In the genomic region with DNA sequence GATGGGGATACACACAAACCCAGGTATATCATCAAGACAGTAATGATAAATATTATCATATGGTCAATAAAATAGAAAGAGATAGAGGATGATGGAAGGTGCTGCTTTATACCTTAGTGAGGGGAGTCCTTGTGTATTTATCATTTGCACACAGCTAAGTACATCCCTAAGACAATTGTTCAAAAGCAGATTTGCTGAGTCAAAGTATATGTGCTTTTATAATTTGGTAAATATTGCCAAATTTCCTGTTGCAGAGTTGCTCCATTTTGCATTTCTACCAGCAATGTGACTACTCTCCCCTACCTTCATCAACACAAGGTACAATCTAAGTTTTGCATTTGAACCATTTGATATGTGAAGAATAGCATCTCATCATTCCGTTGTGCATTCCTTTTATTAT, we compare ENCODE assay signal across 29 cellular contexts. TPM values are rescaled to one million over a fixed set of nuclear protein-coding genes. Genes with fewer than 3 reads are reported as not detected.
"Had no signal": no experiment of that assay in that cellular context is flagged by ENCODE, and none has a peak within 500 bp of the region (broad histone marks: within the 10 kb centered on the region; RNA-seq: fewer than 3 reads in every experiment).

No MANE protein-coding gene starts in this region.

- H3K4me1 ChIP-seq: ascending aorta, Peyer's patch had no signal

- H3K4me2 ChIP-seq: SK-N-SH had no signal

- H3K27ac Mint-ChIP-seq: activated CD4-positive, alpha-beta memory T cell treated with anti-CD3 and anti-CD28 coated beads for 36 hours; activated CD4-positive, alpha-beta T cell treated with anti-CD3 and anti-CD28 coated beads, Interleukin-2, amount 10 ng/mL, durations not matched to agents 7 days and 5 days; activated naive CD4-positive, alpha-beta T cell treated with anti-CD3 and anti-CD28 coated beads, Interleukin-2, amount 50 U/mL, for 72 hours; activated naive CD8-positive, alpha-beta T cell treated with anti-CD3 and anti-CD28 coated beads, Interleukin-2, amount 50 U/mL, for 24 hours had no signal

- FAIRE-seq: colon had no signal

- H3K9me3 Mint-ChIP-seq: activated CD4-positive, alpha-beta memory T cell treated with anti-CD3 and anti-CD28 coated beads for 36 hours; activated CD4-positive, alpha-beta T cell treated with anti-CD3 and anti-CD28 coated beads, Interleukin-2, amount 10 ng/mL, durations not matched to agents 7 days and 5 days; activated naive CD4-positive, alpha-beta T cell treated with anti-CD3 and anti-CD28 coated beads, Interleukin-2, amount 50 U/mL, for 72 hours; activated naive CD8-positive, alpha-beta T cell treated with anti-CD3 and anti-CD28 coated beads, Interleukin-2, amount 50 U/mL, for 24 hours; activated T-cell treated with anti-CD3 and anti-CD28 coated beads, Interleukin-2, amount 50 U/mL, for 4 hours had no signal

- H3K4me1 Mint-ChIP-seq: activated CD4-positive, alpha-beta T cell treated with anti-CD3 and anti-CD28 coated beads, Interleukin-2, amount 10 ng/mL, durations not matched to agents 7 days and 5 days; activated naive CD8-positive, alpha-beta T cell treated with anti-CD3 and anti-CD28 coated beads, Interleukin-2, amount 50 U/mL, for 24 hours had no signal

- H3K27me3 ChIP-seq: ascending aorta, Peyer's patch, SJCRH30 had no signal

- H3K4me3 ChIP-seq: ascending aorta, cardiac muscle cell, Peyer's patch, SJCRH30 had no signal

- H3K36me3 Mint-ChIP-seq: activated CD4-positive, alpha-beta memory T cell treated with anti-CD3 and anti-CD28 coated beads for 36 hours; activated naive CD4-positive, alpha-beta T cell treated with anti-CD3 and anti-CD28 coated beads, Interleukin-2, amount 50 U/mL, for 72 hours; brain had no signal

- ATAC-seq: activated naive CD4-positive, alpha-beta T cell treated with anti-CD3 and anti-CD28 coated beads, Interleukin-2, amount 50 U/mL, for 72 hours; activated naive CD8-positive, alpha-beta T cell treated with anti-CD3 and anti-CD28 coated beads, Interleukin-2, amount 50 U/mL, for 24 hours; activated T-cell treated with anti-CD3 and anti-CD28 coated beads, Interleukin-2, amount 50 U/mL, for 4 hours had no signal

- H3K27ac ChIP-seq: ascending aorta, cardiac muscle cell, Peyer's patch, RWPE1, SJCRH30, VCaP had no signal

- H3K4me3 Mint-ChIP-seq: activated CD4-positive, alpha-beta memory T cell treated with anti-CD3 and anti-CD28 coated beads for 36 hours; activated CD4-positive, alpha-beta T cell treated with anti-CD3 and anti-CD28 coated beads, Interleukin-2, amount 10 ng/mL, durations not matched to agents 7 days and 5 days; activated naive CD8-positive, alpha-beta T cell treated with anti-CD3 and anti-CD28 coated beads, Interleukin-2, amount 50 U/mL, for 24 hours; activated T-cell treated with anti-CD3 and anti-CD28 coated beads, Interleukin-2, amount 50 U/mL, for 4 hours; brain had no signal

- DNase-seq: activated CD4-positive, alpha-beta memory T cell treated with anti-CD3 and anti-CD28 coated beads for 36 hours; activated CD4-positive, alpha-beta T cell treated with anti-CD3 and anti-CD28 coated beads, Interleukin-2, amount 10 ng/mL, durations not matched to agents 7 days and 5 days; activated CD4-positive, CD25-positive, alpha-beta regulatory T cell; activated CD8-positive, alpha-beta memory T cell treated with anti-CD3 and anti-CD28 coated beads for 24 hours; activated effector memory CD4-positive, alpha-beta T cell treated with anti-CD3 and anti-CD28 coated beads, Interleukin-2, amount 50 U/mL, for 16 hours; activated naive CD4-positive, alpha-beta T cell treated with Interleukin-2 at 50 U/mL for 16 hours; activated naive CD8-positive, alpha-beta T cell treated with anti-CD3 and anti-CD28 coated beads, Interleukin-2, amount 50 U/mL, for 24 hours; activated T-cell treated with anti-CD3 and anti-CD28 coated beads, Interleukin-2, amount 50 U/mL, for 4 hours; amniotic stem cell; NCI-H1048; NCI-H146; NCI-H1930; NCI-H2107; NCI-H345; NCI-H510A; NCI-H526 treated with DMSO at 0.1 percent for 48 hours; NCI-H82; Peyer's patch; Right ventricle myocardium superior; SJCRH30; SK-N-SH; T-helper 1 cell had no signal

- H3K9me3 ChIP-seq: ascending aorta, Peyer's patch, SJCRH30, SK-N-SH had no signal

- H3K9ac ChIP-seq: SK-N-SH had no signal

- H3K36me3 ChIP-seq: ascending aorta, cardiac muscle cell, Peyer's patch, SJCRH30 had no signal

RNA-seq across cellular contexts. Expression of a gene that starts 22.6 kb away (rescaled TPM):
- polyA plus RNA-seq: cardiac muscle cell had no signal
